In genomic region chr15:51647128-51647562, GRCh38 we compare ENCODE assay signal across 8 cellular contexts. TPM values are rescaled to one million over a fixed set of nuclear protein-coding genes. Genes with fewer than 3 reads are reported as not detected.
DNase-seq lines count a peak whose midpoint lies in the region; ATAC-seq, FAIRE-seq and TF ChIP-seq lines count a peak whose summit lies in the region.

No MANE protein-coding gene starts in this region.

- H3K4me3 ChIP-seq in GM12865 (ENCODE audit: low read depth, low read length): no peak overlapping the region

- peak overlapping the region; percentile 81 for H3K27ac Mint-ChIP-seq in dendritic cell treated with granulocyte-macrophage colony-stimulating factor and Interleukin-4, amounts not matched to agents 40 ng/mL and 50 ng/mL, for 4 days
- H3K27ac Mint-ChIP-seq in osteocyte (ENCODE audit: unreplicated experiment): no peak overlapping the region

- FAIRE-seq in HTR-8/SVneo (lab: Jason Lieb, UNC): no peak

- TF ChIP-seq CTCF in GM12865 (IDR thresholded peaks at IDR 0.05; ENCODE audit: insufficient read depth, low read depth, low read length, missing control alignments) (no peak), osteocyte (IDR thresholded peaks at IDR 0.05) (no peak)

- peaks cover 18% of the 10 kb centered on the region for H3K4me1 Mint-ChIP-seq in dendritic cell treated with granulocyte-macrophage colony-stimulating factor and Interleukin-4, amounts not matched to agents 40 ng/mL and 50 ng/mL, for 4 days (ENCODE audit: low read depth)
- H3K4me1 Mint-ChIP-seq in osteocyte (ENCODE audit: unreplicated experiment): no peaks in the 10 kb centered on the region

- H3K27me3 Mint-ChIP-seq in dendritic cell treated with granulocyte-macrophage colony-stimulating factor and Interleukin-4, amounts not matched to agents 40 ng/mL and 50 ng/mL, for 4 days: no peaks in the 10 kb centered on the region
- H3K27me3 Mint-ChIP-seq in osteocyte (ENCODE audit: unreplicated experiment): peaks cover 35% of the 10 kb centered on the region

- no peaks in the 10 kb centered on the region for H3K36me3 Mint-ChIP-seq in dendritic cell treated with granulocyte-macrophage colony-stimulating factor and Interleukin-4, amounts not matched to agents 40 ng/mL and 50 ng/mL, for 4 days (ENCODE audit: low read depth)
- no peaks in the 10 kb centered on the region for H3K36me3 Mint-ChIP-seq in osteocyte (ENCODE audit: unreplicated experiment)

- intact Hi-C loops in dendritic cell treated with granulocyte-macrophage colony-stimulating factor and Interleukin-4, amounts not matched to agents 40 ng/mL and 50 ng/mL, for 4 days (cut with micrococcal nuclease): loop anchor here (1.0 kb wide), 1 partner anchor 24 kb away; no protein-coding TSS in a partner anchor

- no peak overlapping the region for H3K4me3 Mint-ChIP-seq in dendritic cell treated with granulocyte-macrophage colony-stimulating factor and Interleukin-4, amounts not matched to agents 40 ng/mL and 50 ng/mL, for 4 days
- no peak overlapping the region for H3K4me3 Mint-ChIP-seq in osteocyte (ENCODE audit: unreplicated experiment)

- H3K9me3 Mint-ChIP-seq in dendritic cell treated with granulocyte-macrophage colony-stimulating factor and Interleukin-4, amounts not matched to agents 40 ng/mL and 50 ng/mL, for 4 days: no peaks in the 10 kb centered on the region
- no peaks in the 10 kb centered on the region for H3K9me3 Mint-ChIP-seq in osteocyte (ENCODE audit: unreplicated experiment)

- ATAC-seq in GM18519 (IDR thresholded peaks at IDR 0.05; ENCODE audit: low FRiP score, unreplicated experiment): no peak
- ATAC-seq in GM21786 (IDR thresholded peaks at IDR 0.05; ENCODE audit: unreplicated experiment): no peak

- peak; percentile 11 for DNase-seq in GM12865 (ENCODE audit: low read depth)
- DNase-seq in NCI-H748 treated with DMSO at 0.1 percent for 48 hours (lab: John Stamatoyannopoulos, UW): peak; percentile 2
- peak; percentile 11 for DNase-seq in pulmonary artery endothelial cell (ENCODE audit: low read depth, low spot score)
- DNase-seq in HTR-8/SVneo (ENCODE audit: insufficient read length, low spot score): no peak
- no peak for DNase-seq in osteocyte (ENCODE audit: extremely low spot score, unreplicated experiment)

RNA-seq across cellular contexts. Expression of gene DMXL2, which starts 24.6 kb away (rescaled TPM):
- total RNA-seq in pulmonary artery endothelial cell (11.5 and 12.3 TPM in 2 replicates), osteocyte (27.4 and 29.5 TPM in 2 replicates)

RNA-seq across cellular contexts. Expression of gene SCG3, which starts 34.2 kb away (rescaled TPM):
- total RNA-seq in pulmonary artery endothelial cell: not detected in 2 replicates
- total RNA-seq in osteocyte: not detected in 2 replicates

Comparison
In these comparisons a context has a peak if more than half of its experiments do, and no peak if none do; other contexts are left out.
1. DNase-seq: peak in GM12865 (single experiment), NCI-H748 treated with DMSO at 0.1 percent for 48 hours (single experiment) and pulmonary artery endothelial cell (single experiment); none in HTR-8/SVneo (single experiment) and osteocyte (single experiment).